ENCODE assay signal across 17 cellular contexts in genomic region chr7:45036801-45037200, GRCh38. TPM values are rescaled to one million over a fixed set of nuclear protein-coding genes. Genes with fewer than 3 reads are reported as not detected.
DNase-seq lines count a peak whose midpoint lies in the region; ATAC-seq and TF ChIP-seq lines count a peak whose summit lies in the region.
"Had no signal": no experiment of that assay in that cellular context is flagged by ENCODE, and none has a peak within 500 bp of the region (broad histone marks: within the 10 kb centered on the region; RNA-seq: fewer than 3 reads in every experiment).

No MANE protein-coding gene starts in this region.

- peak; percentile 65 for DNase-seq in activated effector memory CD4-positive, alpha-beta T cell treated with anti-CD3 and anti-CD28 coated beads, Interleukin-2, amount 50 U/mL, for 16 hours
- DNase-seq in activated effector memory CD4-positive, alpha-beta T cell treated with Interleukin-2 at 50 U/mL for 16 hours, result no peak
- DNase-seq in WERI-Rb-1 (no peak), NCI-H1694 (lab: John Stamatoyannopoulos, UW) (no peak)
- no peak for DNase-seq in stimulated activated naive B cell treated with anti-CD40 and anti-IgM and Interleukin-4, amounts not matched to agents 10 μg/mL and 1 μg/mL and 100 μg/mL, for 72 hours
- DNase-seq: body of pancreas, DMS79 treated with DMSO at 0.1 percent for 48 hours, islet precursor cell, NCI-H345, PC-3, SW 1271, uterus had no signal

- no peak for TF ChIP-seq POLR2A in gastroesophageal sphincter (IDR thresholded peaks at IDR 0.05)

- no peak for TF ChIP-seq EP300 in gastroesophageal sphincter (IDR thresholded peaks at IDR 0.05)

- peak; percentile 29 to 33 for ATAC-seq in stimulated activated naive B cell treated with anti-CD40 and anti-IgM and Interleukin-4, amounts not matched to agents 10 μg/mL and 1 μg/mL and 100 μg/mL, for 72 hours (replicated peaks)
- ATAC-seq in GM18520 (IDR thresholded peaks at IDR 0.05; ENCODE audit: unreplicated experiment), result no peak
- no peak for ATAC-seq in gastroesophageal sphincter
- ATAC-seq: body of pancreas, K562, PC-3 had no signal

- H3K36me3 ChIP-seq in WERI-Rb-1, result peaks cover 21% of the 10 kb centered on the region
- H3K36me3 ChIP-seq in ectodermal cell (ENCODE audit: control insufficient read depth, insufficient read depth, low read length), result peaks cover 7% of the 10 kb centered on the region
- peaks cover 0 to 40% of the 10 kb centered on the region in 2 donors for H3K36me3 ChIP-seq in gastroesophageal sphincter
- H3K36me3 ChIP-seq: prostate gland, uterus had no signal

- peak overlapping the region; percentile 59 to 65 for H3K4me3 Mint-ChIP-seq in stimulated activated naive B cell treated with anti-CD40 and anti-IgM and Interleukin-4, amounts not matched to agents 10 μg/mL and 1 μg/mL and 100 μg/mL, for 72 hours

- H3K4me1 ChIP-seq in ectodermal cell (ENCODE audit: control insufficient read depth, insufficient read depth, low read length) (peaks cover 17% of the 10 kb centered on the region), gastroesophageal sphincter (peaks cover 0 to 20% (median 4%) of the 10 kb centered on the region in 3 donors)
- H3K4me1 ChIP-seq: prostate gland, uterus had no signal

- H3K4me3 ChIP-seq in WERI-Rb-1 (ENCODE audit: low read depth, low read length) (no peak overlapping the region), ectodermal cell (ENCODE audit: insufficient read depth, low read depth, low read length) (no peak overlapping the region), gastroesophageal sphincter (no peak overlapping the region)
- H3K4me3 ChIP-seq: body of pancreas, K562, prostate gland, uterus had no signal

- H3K9me3 ChIP-seq in WERI-Rb-1 (ENCODE audit: severe bottlenecking), result no peaks in the 10 kb centered on the region
- no peaks in the 10 kb centered on the region for H3K9me3 ChIP-seq in ectodermal cell (ENCODE audit: control insufficient read depth, low read length)
- H3K9me3 ChIP-seq in gastroesophageal sphincter, result no peaks in the 10 kb centered on the region
- H3K9me3 ChIP-seq: body of pancreas, prostate gland, uterus had no signal

- peak overlapping the region; percentile 80 for H3K27ac Mint-ChIP-seq in stimulated activated naive B cell treated with anti-CD40 and anti-IgM and Interleukin-4, amounts not matched to agents 10 μg/mL and 1 μg/mL and 100 μg/mL, for 72 hours

- H3K27ac ChIP-seq in WERI-Rb-1, result peak overlapping the region; percentile 56
- peak overlapping the region; percentile 46 for H3K27ac ChIP-seq in ectodermal cell (ENCODE audit: insufficient read depth, low read depth, low read length, poor library complexity, severe bottlenecking)
- H3K27ac ChIP-seq in gastroesophageal sphincter, result no peak overlapping the region
- H3K27ac ChIP-seq: body of pancreas, prostate gland, uterus had no signal

- H3K27me3 ChIP-seq in WERI-Rb-1 (ENCODE audit: insufficient read depth, low read depth, severe bottlenecking) (no peaks in the 10 kb centered on the region), ectodermal cell (ENCODE audit: control insufficient read depth, insufficient read depth, low read length, poor library complexity, severe bottlenecking) (no peaks in the 10 kb centered on the region), gastroesophageal sphincter (no peaks in the 10 kb centered on the region)
- H3K27me3 ChIP-seq: body of pancreas, uterus had no signal

- TF ChIP-seq CTCF in WERI-Rb-1 (IDR thresholded peaks at IDR 0.05; ENCODE audit: low read depth, low read length) (no peak), gastroesophageal sphincter (IDR thresholded peaks at IDR 0.05) (no peak)

- H3K9me3 Mint-ChIP-seq in stimulated activated naive B cell treated with anti-CD40 and anti-IgM and Interleukin-4, amounts not matched to agents 10 μg/mL and 1 μg/mL and 100 μg/mL, for 72 hours, result no peaks in the 10 kb centered on the region

- peaks cover 54 to 85% of the 10 kb centered on the region in 2 donors for H3K4me1 Mint-ChIP-seq in stimulated activated naive B cell treated with anti-CD40 and anti-IgM and Interleukin-4, amounts not matched to agents 10 μg/mL and 1 μg/mL and 100 μg/mL, for 72 hours

- peaks cover 48 to 62% of the 10 kb centered on the region in 2 donors for H3K36me3 Mint-ChIP-seq in stimulated activated naive B cell treated with anti-CD40 and anti-IgM and Interleukin-4, amounts not matched to agents 10 μg/mL and 1 μg/mL and 100 μg/mL, for 72 hours

- no peaks in the 10 kb centered on the region for H3K27me3 Mint-ChIP-seq in stimulated activated naive B cell treated with anti-CD40 and anti-IgM and Interleukin-4, amounts not matched to agents 10 μg/mL and 1 μg/mL and 100 μg/mL, for 72 hours

- WGBS in ectodermal cell, 2 experiments, result 79 to 90% methylated on average over 6 to 8 of the region's 8 CpGs
- WGBS in gastroesophageal sphincter (ENCODE audit: low coverage in 1 of 2), 2 donors, result 78 to 98% methylated on average over 6 of the region's 8 CpGs

RNA-seq across cellular contexts. Expression of gene CCM2, which starts 36.8 kb away (rescaled TPM):
- 45.2 TPM for polyA plus RNA-seq in ectodermal cell (2013, experiment 1 of 4)
- polyA plus RNA-seq in ectodermal cell (2013, experiment 2 of 4), result 44.0 TPM
- 40.2 TPM for polyA plus RNA-seq in ectodermal cell (2013, experiment 3 of 4)
- polyA plus RNA-seq in ectodermal cell (2013, experiment 4 of 4), result 43.4 TPM
- total RNA-seq in gastroesophageal sphincter, result 10 to 100 TPM; 35.8 to 62.0 (median 51.9) TPM

RNA-seq across cellular contexts. Expression of gene NACAD, which starts 52.0 kb away (rescaled TPM):
- 8.1 TPM for polyA plus RNA-seq in ectodermal cell (2013, experiment 1 of 4)
- 8.0 TPM for polyA plus RNA-seq in ectodermal cell (2013, experiment 2 of 4)
- polyA plus RNA-seq in ectodermal cell (2013, experiment 3 of 4), result 6.1 TPM
- 7.4 TPM for polyA plus RNA-seq in ectodermal cell (2013, experiment 4 of 4)
- total RNA-seq in gastroesophageal sphincter, result 10 to 100 TPM in 1 of 4 donors, 1 to 10 TPM in 3; 6.0 to 10.6 (median 7.2) TPM

RNA-seq across cellular contexts. Expression of gene MYO1G, which starts 58.0 kb away (rescaled TPM):
- polyA plus RNA-seq in ectodermal cell (2013, experiment 1 of 4), result not detected
- polyA plus RNA-seq in ectodermal cell (2013, experiment 2 of 4), result 0.11 TPM
- polyA plus RNA-seq in ectodermal cell (2013, experiment 3 of 4), result not detected
- polyA plus RNA-seq in ectodermal cell (2013, experiment 4 of 4), result 0.08 TPM
- total RNA-seq in gastroesophageal sphincter, result 1 to 10 TPM; 1.4 to 3.6 (median 2.0) TPM

Comparison
In these comparisons a context has a peak if more than half of its experiments do, and no peak if none do; other contexts are left out.
1. H3K27ac ChIP-seq: peak in WERI-Rb-1 (single experiment) and ectodermal cell (single experiment); none in gastroesophageal sphincter (0 of 4).
2. ATAC-seq: peak in stimulated activated naive B cell treated with anti-CD40 and anti-IgM and Interleukin-4, amounts not matched to agents 10 μg/mL and 1 μg/mL and 100 μg/mL, for 72 hours (2 of 2); none in GM18520 (single experiment) and gastroesophageal sphincter (single experiment).